33 cellular contexts compared by ENCODE assay signal in the genomic region with DNA sequence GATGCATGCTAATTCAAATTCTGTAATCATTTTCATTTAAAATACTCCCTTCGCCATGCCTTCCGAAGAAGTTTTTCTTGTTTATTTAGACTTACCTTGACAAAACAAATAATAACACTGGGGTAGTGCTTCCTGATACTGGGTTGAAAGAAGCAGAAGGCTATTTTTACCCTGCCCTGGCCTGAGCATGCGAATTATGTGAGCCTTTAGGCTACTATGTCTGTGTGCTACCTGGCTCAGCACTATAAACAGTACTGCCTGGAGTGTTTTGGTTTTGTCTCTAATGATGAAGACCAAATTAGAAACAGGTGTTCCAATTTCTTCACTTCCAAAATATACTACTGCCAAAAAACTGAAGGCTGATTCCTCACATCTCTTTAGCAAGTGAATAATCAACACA. TPM values are rescaled to one million over a fixed set of nuclear protein-coding genes. Genes with fewer than 3 reads are reported as not detected.
"Had no signal": no experiment of that assay in that cellular context is flagged by ENCODE, and none has a peak within 500 bp of the region (broad histone marks: within the 10 kb centered on the region; RNA-seq: fewer than 3 reads in every experiment).

No MANE protein-coding gene starts in this region.

- H3K36me3 ChIP-seq: breast epithelium, Peyer's patch, SJSA1 had no signal

- H3K4me2 ChIP-seq: SK-N-SH had no signal

- H3K9me3 Mint-ChIP-seq: activated CD4-positive, alpha-beta T cell treated with anti-CD3 and anti-CD28 coated beads, Interleukin-2, amount 10 ng/mL, durations not matched to agents 24 days and 14 days; activated CD8-positive, alpha-beta T cell treated with anti-CD3 and anti-CD28 coated beads for 36 hours; activated naive CD4-positive, alpha-beta T cell treated with anti-CD3 and anti-CD28 coated beads, Interleukin-2, amount 50 U/mL, for 24 hours; activated naive CD8-positive, alpha-beta T cell treated with anti-CD3 and anti-CD28 coated beads, Interleukin-2, amount 10 ng/mL, durations not matched to agents 7 days and 5 days; activated T-helper 2 cell treated with anti-CD3 and anti-CD28 coated beads, Interferon-gamma antibody, Interleukin-2, Interleukin-4, amounts not matched to agents 10 μg/mL and 5 μg/mL and 100 μg/mL, durations not matched to agents 14 hours and 24 hours and 36 hours; T-helper 1 cell treated with Interleukin-12 subunit alpha and Interleukin-12 subunit beta and Interleukin-4 antibody, amounts not matched to agents 30 μg/mL and 1 μg/mL, for 36 hours; T-helper 2 cell treated with Interferon-gamma antibody and Interleukin-4, amounts not matched to agents 5 μg/mL and 100 μg/mL, for 36 hours had no signal

- H3K36me3 Mint-ChIP-seq: activated naive CD4-positive, alpha-beta T cell treated with anti-CD3 and anti-CD28 coated beads, Interleukin-2, amount 50 U/mL, for 24 hours; activated naive CD8-positive, alpha-beta T cell treated with anti-CD3 and anti-CD28 coated beads, Interleukin-2, amount 10 ng/mL, durations not matched to agents 7 days and 5 days had no signal

- H3K9me3 ChIP-seq: adrenal gland, body of pancreas, breast epithelium, Peyer's patch, SJSA1, SK-N-SH had no signal

- DNase-seq: activated CD4-positive, alpha-beta T cell treated with anti-CD3 and anti-CD28 coated beads, Interleukin-2, amount 10 ng/mL, durations not matched to agents 24 days and 14 days; activated CD4-positive, alpha-beta T cell treated with anti-CD3 and anti-CD28 coated beads, Interleukin-2, amount 50 U/mL, for 4 hours; activated CD8-positive, alpha-beta T cell treated with anti-CD3 and anti-CD28 coated beads for 36 hours; activated gamma-delta T cell; activated naive CD4-positive, alpha-beta T cell treated with Interleukin-2 at 50 U/mL for 16 hours; activated naive CD8-positive, alpha-beta T cell treated with anti-CD3 and anti-CD28 coated beads, Interleukin-2, amount 10 ng/mL, durations not matched to agents 7 days and 5 days; activated T-cell treated with anti-CD3 and anti-CD28 coated beads, Interleukin-2, amount 50 U/mL, for 1 hour; adrenal gland; body of pancreas; cerebellar nuclear complex; NCI-H1092 treated with DMSO at 0.1 percent for 48 hours; NCI-H1417; NCI-H146; NCI-H187 treated with DMSO at 0.1 percent for 48 hours; NCI-H2081; NCI-H2171 treated with DMSO at 0.1 percent for 48 hours; NCI-H2227 treated with DMSO at 0.1 percent for 48 hours; NCI-H446 treated with DMSO at 0.1 percent for 48 hours; NCI-H524; NCI-H748 treated with DMSO at 0.1 percent for 48 hours; Peyer's patch; RPMI8226; SHP77 treated with DMSO at 0.1 percent for 48 hours; SK-N-SH had no signal

- H3K27ac ChIP-seq: adrenal gland, body of pancreas, breast epithelium, Peyer's patch, SJSA1 had no signal

- H3K27me3 Mint-ChIP-seq: activated naive CD4-positive, alpha-beta T cell treated with anti-CD3 and anti-CD28 coated beads, Interleukin-2, amount 50 U/mL, for 24 hours had no signal

- H3K27me3 ChIP-seq: adrenal gland, body of pancreas, breast epithelium, Peyer's patch had no signal

- H3K9ac ChIP-seq: SK-N-SH had no signal

- ATAC-seq: activated CD8-positive, alpha-beta T cell treated with anti-CD3 and anti-CD28 coated beads for 36 hours; body of pancreas had no signal

- H3K4me3 Mint-ChIP-seq: activated CD4-positive, alpha-beta T cell treated with anti-CD3 and anti-CD28 coated beads, Interleukin-2, amount 10 ng/mL, durations not matched to agents 24 days and 14 days; activated CD8-positive, alpha-beta T cell treated with anti-CD3 and anti-CD28 coated beads for 36 hours; activated naive CD4-positive, alpha-beta T cell treated with anti-CD3 and anti-CD28 coated beads, Interleukin-2, amount 50 U/mL, for 24 hours; activated naive CD8-positive, alpha-beta T cell treated with anti-CD3 and anti-CD28 coated beads, Interleukin-2, amount 10 ng/mL, durations not matched to agents 7 days and 5 days; T-helper 1 cell treated with Interleukin-12 subunit alpha and Interleukin-12 subunit beta and Interleukin-4 antibody, amounts not matched to agents 30 μg/mL and 1 μg/mL, for 36 hours; T-helper 2 cell treated with Interferon-gamma antibody and Interleukin-4, amounts not matched to agents 5 μg/mL and 100 μg/mL, for 36 hours had no signal

- H3K4me3 ChIP-seq: adrenal gland, body of pancreas, breast epithelium, Peyer's patch, SJSA1 had no signal

- H3K9me2 ChIP-seq: SK-N-SH had no signal

- H3K4me1 ChIP-seq: adrenal gland, body of pancreas, breast epithelium, Peyer's patch, SJSA1 had no signal

- H3K4me1 Mint-ChIP-seq: activated CD4-positive, alpha-beta T cell treated with anti-CD3 and anti-CD28 coated beads, Interleukin-2, amount 10 ng/mL, durations not matched to agents 24 days and 14 days; activated naive CD4-positive, alpha-beta T cell treated with anti-CD3 and anti-CD28 coated beads, Interleukin-2, amount 50 U/mL, for 24 hours; activated naive CD8-positive, alpha-beta T cell treated with anti-CD3 and anti-CD28 coated beads, Interleukin-2, amount 10 ng/mL, durations not matched to agents 7 days and 5 days had no signal

RNA-seq across cellular contexts. Expression of gene OVCH1, which starts 7.6 kb away (rescaled TPM):
- total RNA-seq: activated CD4-positive, alpha-beta T cell treated with anti-CD3 and anti-CD28 coated beads, Interleukin-2, amount 10 ng/mL, durations not matched to agents 24 days and 14 days; activated CD8-positive, alpha-beta memory T cell treated with anti-CD3 and anti-CD28 coated beads for 36 hours; activated CD8-positive, alpha-beta T cell treated with anti-CD3 and anti-CD28 coated beads for 36 hours; activated naive CD8-positive, alpha-beta T cell treated with anti-CD3 and anti-CD28 coated beads, Interleukin-2, amount 10 ng/mL, durations not matched to agents 7 days and 5 days; activated T-helper 2 cell treated with anti-CD3 and anti-CD28 coated beads, Interferon-gamma antibody, Interleukin-2, Interleukin-4, amounts not matched to agents 10 μg/mL and 5 μg/mL and 100 μg/mL, durations not matched to agents 14 hours and 24 hours and 36 hours; astrocyte; cardiac septum; SJSA1 had no signal
